ENCODE assay signal across 10 cellular contexts in genomic region chr2:163734401-163734800, GRCh38. TPM values are rescaled to one million over a fixed set of nuclear protein-coding genes. Genes with fewer than 3 reads are reported as not detected.
DNase-seq lines count a peak whose midpoint lies in the region; ATAC-seq and TF ChIP-seq lines count a peak whose summit lies in the region.
"Had no signal": no experiment of that assay in that cellular context is flagged by ENCODE, and none has a peak within 500 bp of the region (broad histone marks: within the 10 kb centered on the region; RNA-seq: fewer than 3 reads in every experiment).

No MANE protein-coding gene starts in this region.

- no peaks in the 10 kb centered on the region for H3K9me3 ChIP-seq in upper lobe of left lung

- peak overlapping the region; percentile 55 to 88 (median 77) for H3K4me3 ChIP-seq in dorsolateral prefrontal cortex
- H3K4me3 ChIP-seq in upper lobe of left lung = peak overlapping the region in 3 of 4 donors; percentile 49 to 65 (median 61)

- TF ChIP-seq CTCF in dorsolateral prefrontal cortex (IDR thresholded peaks at IDR 0.05 in 54 of 56, conservative IDR thresholded peaks at IDR 0.05 in 2 of 56; ENCODE audit: low read depth in 1 of 56, partially characterized antibody in 56 of 56) (no peak), upper lobe of left lung (IDR thresholded peaks at IDR 0.05) (no peak)

- peaks cover 0 to 5% (median 0%) of the 10 kb centered on the region in 45 donors for H3K27me3 ChIP-seq in dorsolateral prefrontal cortex
- H3K27me3 ChIP-seq in upper lobe of left lung = no peaks in the 10 kb centered on the region

- no peak for TF ChIP-seq EP300 in upper lobe of left lung (IDR thresholded peaks at IDR 0.05)

- WGBS in upper lobe of left lung, 2 donors = 39% methylated on average over 2 of the region's 2 CpGs

- DNase-seq in NCI-H82 (lab: John Stamatoyannopoulos, UW) = peak; percentile 35
- no peak for DNase-seq in NCI-H82 treated with DMSO at 0.1 percent for 48 hours (lab: John Stamatoyannopoulos, UW; ENCODE audit: unreplicated experiment)
- no peak for DNase-seq in dorsolateral prefrontal cortex
- peak; percentile 21 for DNase-seq in myocyte (ENCODE audit: low read depth)
- no peak for DNase-seq in upper lobe of left lung
- no peak for DNase-seq in DMS153 treated with DMSO at 0.1 percent for 48 hours (lab: John Stamatoyannopoulos, UW; ENCODE audit: unreplicated experiment)
- DNase-seq in DMS53 treated with DMSO at 0.1 percent for 48 hours (lab: John Stamatoyannopoulos, UW; ENCODE audit: unreplicated experiment) = no peak
- DNase-seq in HuH-7.5 (ENCODE audit: low spot score) = no peak
- DNase-seq: cerebellar nuclear complex, NCI-H1436 treated with DMSO at 0.1 percent for 48 hours had no signal

- H3K27ac ChIP-seq in dorsolateral prefrontal cortex = peak overlapping the region in 58 of 59 donors; percentile 38 to 95 (median 90)
- peak overlapping the region in 2 of 4 donors; percentile 35 to 88 for H3K27ac ChIP-seq in upper lobe of left lung

- no peaks in the 10 kb centered on the region for H3K36me3 ChIP-seq in upper lobe of left lung

- no peaks in the 10 kb centered on the region for H3K4me1 ChIP-seq in upper lobe of left lung

- ATAC-seq in upper lobe of left lung (ENCODE audit: low FRiP score in 2 of 2) = no peak

- TF ChIP-seq POLR2A in upper lobe of left lung (IDR thresholded peaks at IDR 0.05) = no peak

- intact Hi-C loops in dorsolateral prefrontal cortex (cut with DNase I) = loop anchor here in 1 of 2 donors (10.0 kb wide), 1 partner anchor 210 kb away; no protein-coding TSS in a partner anchor

RNA-seq across cellular contexts. Expression of gene FIGN, which starts 1.4 kb away (rescaled TPM):
- total RNA-seq in dorsolateral prefrontal cortex (10 to 100 TPM in 119 of 120 experiments, 1 to 10 TPM in 1; 8.8 to 29.6 (median 19.1) TPM), myocyte (7.9 and 8.6 TPM in 2 replicates), upper lobe of left lung (1 to 10 TPM in 5 of 6 donors, under 1 TPM in 1; 0.91 to 4.5 (median 4.1) TPM)
- 1.8 TPM for polyA plus RNA-seq in myocyte (2012)

Comparison
In these comparisons a context has a peak if more than half of its experiments do, and no peak if none do; other contexts are left out.
1. DNase-seq: peak in NCI-H82 (single experiment) and myocyte (single experiment); none in NCI-H82 treated with DMSO at 0.1 percent for 48 hours (single experiment), dorsolateral prefrontal cortex (0 of 10), upper lobe of left lung (0 of 2), DMS153 treated with DMSO at 0.1 percent for 48 hours (single experiment), DMS53 treated with DMSO at 0.1 percent for 48 hours (single experiment) and HuH-7.5 (single experiment).